9 cellular contexts compared by ENCODE assay signal in genomic region chr17:66494023-66494803, GRCh38.
A peak's percentile ranks its signal among the peaks of the same experiment; 100 is the strongest.
DNase-seq lines count a peak whose midpoint lies in the region; ATAC-seq and TF ChIP-seq lines count a peak whose summit lies in the region.
"Had no signal": no experiment of that assay in that cellular context is flagged by ENCODE, and none has a peak within 500 bp of the region (broad histone marks: within the 10 kb centered on the region; RNA-seq: fewer than 3 reads in every experiment).

No MANE protein-coding gene starts in this region.

- no peak for TF ChIP-seq POLR2A in spleen (IDR thresholded peaks at IDR 0.05)

- peaks cover 22% of the 10 kb centered on the region for H3K36me3 Mint-ChIP-seq in T-helper 2 cell treated with Interferon-gamma antibody and Interleukin-4, amounts not matched to agents 5 μg/mL and 100 μg/mL, for 36 hours (ENCODE audit: low read depth)

- H3K27ac ChIP-seq in mammary epithelial cell (ENCODE audit: insufficient read depth, low read depth, low read length) (peak overlapping the region; percentile 55), spleen (no peak overlapping the region)

- intact Hi-C loops in mammary epithelial cell (cut with micrococcal nuclease), result no loop called here
- intact Hi-C loops in spleen (cut with DNase I; ENCODE audit: low total_unique reads), result no loop called here

- H4K20me1 ChIP-seq in mammary epithelial cell (ENCODE audit: insufficient read depth, low read length), result no peaks in the 10 kb centered on the region

- WGBS in mammary epithelial cell (ENCODE audit: low coverage, missing lambda C conversion rate), result 69% methylated on average over 5 of the region's 5 CpGs
- WGBS in spleen, 5 donors, result 72 to 80% (median 78%) methylated on average over 5 of the region's 5 CpGs

- H3K4me3 Mint-ChIP-seq in T-helper 2 cell treated with Interferon-gamma antibody and Interleukin-4, amounts not matched to agents 5 μg/mL and 100 μg/mL, for 36 hours, result no peak overlapping the region
- H3K4me3 Mint-ChIP-seq: B cell had no signal

- no peaks in the 10 kb centered on the region for H3K36me3 ChIP-seq in mammary epithelial cell (ENCODE audit: insufficient read depth, low read length)
- H3K36me3 ChIP-seq in spleen, result no peaks in the 10 kb centered on the region

- no peaks in the 10 kb centered on the region for H3K79me2 ChIP-seq in mammary epithelial cell (ENCODE audit: insufficient read depth, low read length)

- no peak overlapping the region for H3K9ac ChIP-seq in mammary epithelial cell (ENCODE audit: insufficient read depth, low read length)

- H3K4me1 ChIP-seq in mammary epithelial cell (ENCODE audit: insufficient read depth, low read length) (peaks cover 24% of the 10 kb centered on the region), spleen (peaks cover 0 to 23% (median 7%) of the 10 kb centered on the region in 6 donors)

- H3K27me3 ChIP-seq in mammary epithelial cell (ENCODE audit: insufficient read depth, low read length) (no peaks in the 10 kb centered on the region), spleen (replicated peaks in 1 of 7) (no peaks in the 10 kb centered on the region)

- no peak for TF ChIP-seq CTCF in mammary epithelial cell (conservative IDR thresholded peaks at IDR 0.05 in 1 of 2, IDR thresholded peaks at IDR 0.05 in 1 of 2; ENCODE audit: extremely low read depth in 1 of 2, insufficient read depth in 1 of 2, low read depth in 1 of 2, low read length in 2 of 2)
- TF ChIP-seq CTCF in spleen (IDR thresholded peaks at IDR 0.05 in 8 of 11, conservative IDR thresholded peaks at IDR 0.05 in 3 of 11), result no peak

- peak overlapping the region; percentile 46 for H3K4me2 ChIP-seq in mammary epithelial cell (ENCODE audit: insufficient read depth, low read depth, low read length)

- H3K27me3 Mint-ChIP-seq in T-helper 2 cell treated with Interferon-gamma antibody and Interleukin-4, amounts not matched to agents 5 μg/mL and 100 μg/mL, for 36 hours (ENCODE audit: low read depth), result no peaks in the 10 kb centered on the region
- H3K27me3 Mint-ChIP-seq: B cell had no signal

- CTCF ChIA-PET in mammary epithelial cell (lab: Charles Lee; ENCODE audit: low non-redundant PET), result no interaction called here

- H3K9me3 ChIP-seq in mammary epithelial cell (replicated peaks; ENCODE audit: insufficient read depth, low read length), result no peaks in the 10 kb centered on the region
- no peaks in the 10 kb centered on the region for H3K9me3 ChIP-seq in spleen

- H3K9me3 Mint-ChIP-seq in T-helper 2 cell treated with Interferon-gamma antibody and Interleukin-4, amounts not matched to agents 5 μg/mL and 100 μg/mL, for 36 hours, result no peaks in the 10 kb centered on the region

- no peak overlapping the region for H3K4me3 ChIP-seq in mammary epithelial cell (replicated peaks in 1 of 3; ENCODE audit: insufficient read depth in 1 of 3, low read depth in 2 of 3, low read length in 3 of 3)
- H3K4me3 ChIP-seq in skeletal muscle cell (ENCODE audit: low read depth, low read length), result no peak overlapping the region
- H3K4me3 ChIP-seq in spleen, result no peak overlapping the region

- DNase-seq in T-helper 2 cell treated with Interferon-gamma antibody and Interleukin-4, amounts not matched to agents 5 μg/mL and 100 μg/mL, for 36 hours (ENCODE audit: low spot score), result peak; percentile 35
- DNase-seq in T-helper 2 cell (no peak), NOMO-1 (lab: John Stamatoyannopoulos, UW; ENCODE audit: unreplicated experiment in 2 of 2) (peak; percentile 55 to 65), mammary epithelial cell (peak; percentile 89), skeletal muscle cell (ENCODE audit: low read depth) (peak; percentile 88), globus pallidus (ENCODE audit: low spot score) (no peak), spleen (no peak)

- BruUV-seq in mammary epithelial cell (replicated peaks; lab: Mats Ljungman, UMichigan), result no TSS peak

- H3K27ac Mint-ChIP-seq in T-helper 2 cell treated with Interferon-gamma antibody and Interleukin-4, amounts not matched to agents 5 μg/mL and 100 μg/mL, for 36 hours, result peak overlapping the region; percentile 66
- H3K27ac Mint-ChIP-seq: B cell had no signal

- H3K4me1 Mint-ChIP-seq in T-helper 2 cell treated with Interferon-gamma antibody and Interleukin-4, amounts not matched to agents 5 μg/mL and 100 μg/mL, for 36 hours (ENCODE audit: low read depth), result peaks cover 40% of the 10 kb centered on the region
- H3K4me1 Mint-ChIP-seq: B cell had no signal

- no peak overlapping the region for H2AFZ ChIP-seq in mammary epithelial cell (ENCODE audit: low read depth, low read length)

- ATAC-seq in GM21515 (IDR thresholded peaks at IDR 0.05; ENCODE audit: unreplicated experiment), result no peak

- dilution Hi-C loops in mammary epithelial cell (cut with HindIII; ENCODE audit: low sequenced_read_pairs), result no loop called here

- in situ Hi-C loops in mammary epithelial cell (cut with MboI; ENCODE audit: low sequenced_read_pairs in 2 of 2), result no loop called here

Comparison
In these comparisons a context has a peak if more than half of its experiments do, and no peak if none do; other contexts are left out.
1. DNase-seq: peak in T-helper 2 cell treated with Interferon-gamma antibody and Interleukin-4, amounts not matched to agents 5 μg/mL and 100 μg/mL, for 36 hours (single experiment), NOMO-1 (2 of 2), mammary epithelial cell (single experiment) and skeletal muscle cell (single experiment); none in T-helper 2 cell (0 of 5), globus pallidus (single experiment) and spleen (single experiment).